6 cellular contexts compared by ENCODE assay signal in the genomic region with DNA sequence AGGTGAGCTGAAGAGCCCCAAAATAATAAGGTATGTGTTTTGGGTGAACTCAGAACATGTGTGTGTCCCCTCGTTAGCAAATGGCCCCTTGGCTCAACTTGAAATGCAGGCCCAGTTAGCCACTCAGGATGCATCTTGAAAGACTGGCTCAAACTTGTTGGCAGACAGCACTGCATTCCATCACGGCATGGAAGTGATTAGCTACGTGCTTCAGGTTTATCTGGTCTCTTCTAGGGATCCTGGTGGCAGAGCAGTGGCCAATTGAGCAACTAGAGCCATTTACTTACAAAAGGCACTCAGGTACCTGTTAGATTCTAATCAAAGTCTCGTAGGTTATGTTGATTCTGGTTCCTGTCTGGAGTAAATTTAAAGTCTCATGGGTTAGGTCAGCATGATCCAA.
DNase-seq lines count a peak whose midpoint lies in the region; ATAC-seq, FAIRE-seq and TF ChIP-seq lines count a peak whose summit lies in the region.
"Not testable (repeated sequence)": the region's sequence is repeated elsewhere in the genome, so short reads cannot be mapped to it uniquely, and the experiment has no call there.

No MANE protein-coding gene starts in this region.

- intact Hi-C loops in K562 (cut with micrococcal nuclease); left lung (cut with DNase I): not testable (repeated sequence)

- H2AFZ ChIP-seq in OCI-LY3 (ENCODE audit: low read depth, low read length); K562 (ENCODE audit: low read depth, low read length): not testable (repeated sequence)

- not testable (repeated sequence) for H3K9me1 ChIP-seq in K562 (ENCODE audit: control insufficient read depth, insufficient read depth, low read length)

- not testable (repeated sequence) for H3K9ac ChIP-seq in OCI-LY3 (ENCODE audit: low read length); K562 (ENCODE audit: insufficient read depth in 1 of 2, low read depth in 2 of 2, low read length in 2 of 2)

- not testable (repeated sequence) for H3K27me3 ChIP-seq in OCI-LY3 (ENCODE audit: low read depth, low read length); K562 (ENCODE audit: control insufficient read depth in 2 of 2, insufficient read depth in 2 of 2, low read length in 2 of 2); left lung

- TF ChIP-seq EP300 in K562 (IDR thresholded peaks at IDR 0.05; ENCODE audit: low read length): not testable (repeated sequence)

- POLR2A ChIA-PET in K562 (lab: Yijun Ruan, JAX): interaction anchor here (1.1 kb wide), 1 partner anchor 8 kb away, joined by 3 read pairs; no protein-coding TSS in a partner anchor

- TF ChIP-seq POLR2A in K562 (conservative IDR thresholded peaks at IDR 0.05): not testable (repeated sequence)

- not testable (repeated sequence) for H4K20me1 ChIP-seq in OCI-LY3 (ENCODE audit: insufficient read depth, low read length); K562 (replicated peaks; ENCODE audit: control insufficient read depth, insufficient read depth, low read length)

- DNase-seq in GM18507 (ENCODE audit: extremely low spot score, insufficient read length, low read depth); K562 (ENCODE audit: extremely low read depth in 1 of 4, low spot score in 3 of 4); left lung; urothelium cell line (ENCODE audit: low spot score): not testable (repeated sequence)

- 8% methylated on average over 2 of the region's 4 CpGs for whole genome bisulfite sequencing in K562 (ENCODE audit: insufficient coverage, low coverage, missing lambda C conversion rate)

- BruUV-seq in K562 (replicated peaks; lab: Mats Ljungman, UMichigan): not testable (repeated sequence)

- TF ChIP-seq CTCF in OCI-LY3 (IDR thresholded peaks at IDR 0.05; ENCODE audit: low read depth, low read length); K562 (IDR thresholded peaks at IDR 0.05 in 2 of 3, conservative IDR thresholded peaks at IDR 0.05 in 1 of 3; ENCODE audit: insufficient read depth in 2 of 3, low read depth in 1 of 3, low read length in 3 of 3); left lung (IDR thresholded peaks at IDR 0.05): not testable (repeated sequence)

- CTCF ChIA-PET in K562 (lab: Yijun Ruan, JAX; ENCODE audit: low intra/inter-chr PET ratio): not testable (repeated sequence)

- H3K79me2 ChIP-seq in OCI-LY3 (ENCODE audit: low read length); K562 (ENCODE audit: control insufficient read depth, insufficient read depth, low read length): not testable (repeated sequence)

- peak overlapping the region; percentile 36 for H3K4me2 ChIP-seq in OCI-LY3 (ENCODE audit: low read length)
- not testable (repeated sequence) for H3K4me2 ChIP-seq in K562 (ENCODE audit: insufficient read depth, low read length)

- peaks cover 13% of the 10 kb centered on the region for H3K4me1 ChIP-seq in OCI-LY3 (ENCODE audit: low read length)
- not testable (repeated sequence) for H3K4me1 ChIP-seq in K562 (replicated peaks in 1 of 2; ENCODE audit: control insufficient read depth in 2 of 2, insufficient read depth in 2 of 2, low read length in 2 of 2); left lung

- ATAC-seq in K562: not testable (repeated sequence)
- ATAC-seq in esophagus mucosa (peak; percentile 86), left lung (peak; percentile 49)

- H3K36me3 ChIP-seq in OCI-LY3 (replicated peaks; ENCODE audit: low read depth, low read length); K562 (ENCODE audit: control insufficient read depth, insufficient read depth, low read length); left lung: not testable (repeated sequence)

- not testable (repeated sequence) for H3K27ac ChIP-seq in OCI-LY3 (ENCODE audit: low read length); K562 (ENCODE audit: extremely low read depth, low read depth, low read length); left lung

- not testable (repeated sequence) for H3K4me3 ChIP-seq in OCI-LY3 (ENCODE audit: low read length); K562; left lung

- H3K9me3 ChIP-seq in OCI-LY3 (ENCODE audit: insufficient read depth, low read length); K562 (replicated peaks; ENCODE audit: control insufficient read depth, insufficient read depth, low read depth, low read length); left lung: not testable (repeated sequence)

- not testable (repeated sequence) for TF ChIP-seq RAD21 in K562 (CRISPR knock-in tag; conservative IDR thresholded peaks at IDR 0.05 in 1 of 2, IDR thresholded peaks at IDR 0.05 in 1 of 2)

- in situ Hi-C loops in K562 (cut with MboI): not testable (repeated sequence)

- FAIRE-seq in GM18507 (lab: Jason Lieb, UNC): peak; percentile 36
- peak; percentile 68 for FAIRE-seq in K562 (lab: Jason Lieb, UNC)
- FAIRE-seq in urothelium cell line (lab: Jason Lieb, UNC): peak; percentile 90
